In genomic region chr17:8735336-8735939, GRCh38 we compare ENCODE assay signal across 20 cellular contexts. TPM values are rescaled to one million over a fixed set of nuclear protein-coding genes. Genes with fewer than 3 reads are reported as not detected.
DNase-seq lines count a peak whose midpoint lies in the region; ATAC-seq lines count a peak whose summit lies in the region.
"Had no signal": no experiment of that assay in that cellular context is flagged by ENCODE, and none has a peak within 500 bp of the region (broad histone marks: within the 10 kb centered on the region; RNA-seq: fewer than 3 reads in every experiment).

No MANE protein-coding gene starts in this region.

- no peak for ATAC-seq in Right ventricle myocardium superior (ENCODE audit: poor library complexity)
- no peak for ATAC-seq in HG02870 (IDR thresholded peaks at IDR 0.05; ENCODE audit: unreplicated experiment)
- no peak for ATAC-seq in GM19467 (IDR thresholded peaks at IDR 0.05; ENCODE audit: unreplicated experiment)

- intact Hi-C loops in cardiac septum (cut with DNase I) = no loop called here
- intact Hi-C loops in Right ventricle myocardium superior (cut with DNase I) = no loop called here
- intact Hi-C loops in posterior vena cava (cut with DNase I) = no loop called here

- DNase-seq in cardiac septum (ENCODE audit: low spot score) (peak; percentile 55), Right ventricle myocardium superior (no peak), mesenteric fat pad (ENCODE audit: low spot score) (peak; percentile 84), posterior vena cava (ENCODE audit: low spot score) (peak; percentile 45), AML-193 (lab: John Stamatoyannopoulos, UW) (no peak), T-helper 2 cell (no peak)
- DNase-seq: BE2C; CD4-positive, alpha-beta T cell; CD8-positive, alpha-beta memory T cell; DMS53; DMS79 treated with DMSO at 0.1 percent for 48 hours; GF-D8; GM23248; H7; HCEC 1CT had no signal

RNA-seq across cellular contexts. Expression of gene CCDC42, which starts 9.2 kb away (rescaled TPM):
- total RNA-seq in cardiac septum = not detected
- total RNA-seq in Right ventricle myocardium superior = not detected
- total RNA-seq in mesenteric fat pad = not detected
- not detected for total RNA-seq in posterior vena cava
- total RNA-seq: CD4-positive, alpha-beta T cell; Daoy; G401; GM23248; H1; H7 had no signal

RNA-seq across cellular contexts. Expression of gene SPDYE4, which starts 22.9 kb away (rescaled TPM):
- not detected for total RNA-seq in cardiac septum
- not detected for total RNA-seq in Right ventricle myocardium superior
- total RNA-seq in mesenteric fat pad = not detected
- not detected for total RNA-seq in posterior vena cava
- total RNA-seq: CD4-positive, alpha-beta T cell; CD8-positive, alpha-beta memory T cell; Daoy; G401; GM23248; H1; H7 had no signal

Comparison
In these comparisons a context has a peak if more than half of its experiments do, and no peak if none do; other contexts are left out.
1. DNase-seq: peak in cardiac septum (single experiment), mesenteric fat pad (single experiment) and posterior vena cava (single experiment); none in Right ventricle myocardium superior (single experiment), AML-193 (0 of 2) and T-helper 2 cell (0 of 5).